18 cellular contexts compared by ENCODE assay signal in genomic region chr6:100488231-100488630, GRCh38. TPM values are rescaled to one million over a fixed set of nuclear protein-coding genes. Genes with fewer than 3 reads are reported as not detected.
DNase-seq lines count a peak whose midpoint lies in the region; ATAC-seq and TF ChIP-seq lines count a peak whose summit lies in the region.
"Had no signal": no experiment of that assay in that cellular context is flagged by ENCODE, and none has a peak within 500 bp of the region (broad histone marks: within the 10 kb centered on the region; RNA-seq: fewer than 3 reads in every experiment).

No MANE protein-coding gene starts in this region.

- CTCF ChIA-PET in CD8-positive, alpha-beta T cell (lab: Charles Lee) = no interaction called here

- TF ChIP-seq CTCF in chondrocyte (IDR thresholded peaks at IDR 0.05) = no peak
- TF ChIP-seq CTCF in tibial nerve (IDR thresholded peaks at IDR 0.05) = no peak
- no peak for TF ChIP-seq CTCF in CD8-positive, alpha-beta T cell (IDR thresholded peaks at IDR 0.05)
- no peak for TF ChIP-seq CTCF in GM10266 (IDR thresholded peaks at IDR 0.05; ENCODE audit: control insufficient read depth, insufficient read depth, low read depth, missing control alignments)

- no peak overlapping the region for H3K4me3 ChIP-seq in tibial nerve
- H3K4me3 ChIP-seq in CD8-positive, alpha-beta T cell (ENCODE audit: low read depth, low read length) = no peak overlapping the region

- no peaks in the 10 kb centered on the region for H3K27me3 Mint-ChIP-seq in chondrocyte (ENCODE audit: low read depth)
- peaks cover 43% of the 10 kb centered on the region for H3K27me3 Mint-ChIP-seq in CD8-positive, alpha-beta T cell (ENCODE audit: low read depth)

- POLR2A ChIA-PET in CD8-positive, alpha-beta T cell (lab: Charles Lee) = no interaction called here

- peak; percentile 26 for ATAC-seq in GM19463 (IDR thresholded peaks at IDR 0.05; ENCODE audit: unreplicated experiment)
- ATAC-seq in CD8-positive, alpha-beta T cell = no peak
- ATAC-seq: activated CD8-positive, alpha-beta T cell treated with anti-CD3 and anti-CD28 coated beads, Interleukin-2, amount 10 ng/mL, durations not matched to agents 7 days and 5 days; PC-3; right cardiac atrium had no signal

- H3K9me3 Mint-ChIP-seq in chondrocyte (ENCODE audit: low read depth) = no peaks in the 10 kb centered on the region
- no peaks in the 10 kb centered on the region for H3K9me3 Mint-ChIP-seq in CD8-positive, alpha-beta T cell

- no peaks in the 10 kb centered on the region for H3K27me3 ChIP-seq in tibial nerve
- peaks cover 5% of the 10 kb centered on the region for H3K27me3 ChIP-seq in CD8-positive, alpha-beta T cell (ENCODE audit: insufficient read depth, low read length)

- WGBS in tibial nerve, 2 donors = 77 to 80% methylated on average over 5 of the region's 5 CpGs

- TF ChIP-seq POLR2A in tibial nerve (IDR thresholded peaks at IDR 0.05) = no peak

- peak; percentile 36 to 37 for DNase-seq in AML-193 (lab: John Stamatoyannopoulos, UW)
- peak; percentile 92 for DNase-seq in MV-4-11 (lab: John Stamatoyannopoulos, UW)
- DNase-seq in chondrocyte (ENCODE audit: low spot score) = no peak
- DNase-seq in NCI-H446 treated with DMSO at 0.1 percent for 48 hours (lab: John Stamatoyannopoulos, UW) = no peak
- DNase-seq in tibial nerve (ENCODE audit: low spot score in 2 of 2) = no peak
- no peak for DNase-seq in CD8-positive, alpha-beta T cell
- no peak for DNase-seq in GM10266 (ENCODE audit: extremely low spot score)
- DNase-seq: activated CD8-positive, alpha-beta T cell treated with anti-CD3 and anti-CD28 coated beads, Interleukin-2, amount 10 ng/mL, durations not matched to agents 7 days and 5 days; NCI-H187; NCI-H446; occipital lobe; PC-3; right cardiac atrium; SW 1271 had no signal

- H3K27ac ChIP-seq in tibial nerve = no peak overlapping the region
- no peak overlapping the region for H3K27ac ChIP-seq in CD8-positive, alpha-beta T cell (ENCODE audit: low read depth, low read length)
- H3K27ac ChIP-seq: VCaP had no signal

- no peaks in the 10 kb centered on the region for H3K36me3 Mint-ChIP-seq in chondrocyte (ENCODE audit: low read depth)
- no peaks in the 10 kb centered on the region for H3K36me3 Mint-ChIP-seq in CD8-positive, alpha-beta T cell

- no peak overlapping the region for H3K4me3 Mint-ChIP-seq in chondrocyte (ENCODE audit: unreplicated experiment)
- H3K4me3 Mint-ChIP-seq in CD8-positive, alpha-beta T cell = no peak overlapping the region
- H3K4me3 Mint-ChIP-seq: activated CD8-positive, alpha-beta T cell treated with anti-CD3 and anti-CD28 coated beads, Interleukin-2, amount 10 ng/mL, durations not matched to agents 7 days and 5 days had no signal

- no peak for TF ChIP-seq EP300 in tibial nerve (IDR thresholded peaks at IDR 0.05)

- intact Hi-C loops in CD8-positive, alpha-beta T cell (cut with DNase I, micrococcal nuclease) = loop anchor here in 1 of 2 experiments (10.0 kb wide), 1 partner anchor 1153 kb away; no protein-coding TSS in a partner anchor

- peak overlapping the region; percentile 67 for H3K27ac Mint-ChIP-seq in chondrocyte (ENCODE audit: unreplicated experiment)
- no peak overlapping the region for H3K27ac Mint-ChIP-seq in CD8-positive, alpha-beta T cell
- H3K27ac Mint-ChIP-seq: activated CD8-positive, alpha-beta T cell treated with anti-CD3 and anti-CD28 coated beads, Interleukin-2, amount 10 ng/mL, durations not matched to agents 7 days and 5 days had no signal

- no peaks in the 10 kb centered on the region for H3K4me1 ChIP-seq in tibial nerve
- H3K4me1 ChIP-seq in CD8-positive, alpha-beta T cell (ENCODE audit: insufficient read depth, low read length) = no peaks in the 10 kb centered on the region

- peaks cover 35% of the 10 kb centered on the region for H3K4me1 Mint-ChIP-seq in chondrocyte (ENCODE audit: low read depth)
- no peaks in the 10 kb centered on the region for H3K4me1 Mint-ChIP-seq in CD8-positive, alpha-beta T cell (ENCODE audit: low read depth)

- no peaks in the 10 kb centered on the region for H3K9me3 ChIP-seq in tibial nerve
- H3K9me3 ChIP-seq in CD8-positive, alpha-beta T cell (ENCODE audit: low read length) = no peaks in the 10 kb centered on the region

- H3K36me3 ChIP-seq in tibial nerve = no peaks in the 10 kb centered on the region
- no peaks in the 10 kb centered on the region for H3K36me3 ChIP-seq in CD8-positive, alpha-beta T cell (ENCODE audit: insufficient read depth, low read length)

RNA-seq across cellular contexts. Expression of gene SIM1, which starts 23.5 kb away (rescaled TPM):
- total RNA-seq in chondrocyte = 3.8 to 11.9 TPM (median 10.7 TPM) in 3 replicates
- total RNA-seq in tibial nerve = not detected
- total RNA-seq in CD8-positive, alpha-beta T cell = not detected
- total RNA-seq: activated CD8-positive, alpha-beta T cell treated with anti-CD3 and anti-CD28 coated beads, Interleukin-2, amount 10 ng/mL, durations not matched to agents 7 days and 5 days; left lobe of liver; mucosa of gallbladder; occipital lobe; PC-3; right cardiac atrium had no signal

Comparison
In these comparisons a context has a peak if more than half of its experiments do, and no peak if none do; other contexts are left out.
1. DNase-seq: peak in AML-193 (2 of 2) and MV-4-11 (single experiment); none in chondrocyte (single experiment), NCI-H446 treated with DMSO at 0.1 percent for 48 hours (single experiment), tibial nerve (0 of 2), CD8-positive, alpha-beta T cell (0 of 7) and GM10266 (single experiment).